Comparison of ENCODE assay signal across 18 cellular contexts in the genomic region with DNA sequence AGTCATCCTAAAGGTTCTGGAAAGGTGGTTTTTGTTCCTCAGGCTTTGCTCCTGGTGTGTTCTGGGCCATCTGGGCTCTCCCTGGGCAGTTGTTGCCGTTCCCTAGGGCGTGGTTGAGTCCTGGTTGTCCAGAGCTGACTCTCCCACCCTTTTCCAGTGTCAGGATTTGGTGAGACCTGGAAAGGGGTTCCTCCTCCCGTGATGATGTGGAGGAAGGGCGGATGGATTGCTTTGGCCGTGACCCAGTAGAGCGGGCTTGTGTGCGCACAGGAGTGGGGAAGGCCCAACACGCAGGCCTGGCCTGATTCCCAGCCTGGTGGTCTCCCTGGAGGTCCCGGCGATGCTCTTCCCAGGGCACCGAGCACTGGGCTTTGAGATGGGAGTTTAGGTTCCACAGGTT. TPM values are rescaled to one million over a fixed set of nuclear protein-coding genes. Genes with fewer than 3 reads are reported as not detected.
DNase-seq lines count a peak whose midpoint lies in the region; ATAC-seq and TF ChIP-seq lines count a peak whose summit lies in the region.
"Had no signal": no experiment of that assay in that cellular context is flagged by ENCODE, and none has a peak within 500 bp of the region (broad histone marks: within the 10 kb centered on the region; RNA-seq: fewer than 3 reads in every experiment).

No MANE protein-coding gene starts in this region.

- peaks cover 4 to 10% of the 10 kb centered on the region in 2 donors for H3K4me1 Mint-ChIP-seq in stimulated activated naive B cell treated with anti-CD40 and anti-IgM and Interleukin-4, amounts not matched to agents 10 μg/mL and 1 μg/mL and 100 μg/mL, for 72 hours

- H3K27ac Mint-ChIP-seq in stimulated activated naive B cell treated with anti-CD40 and anti-IgM and Interleukin-4, amounts not matched to agents 10 μg/mL and 1 μg/mL and 100 μg/mL, for 72 hours: peak overlapping the region; percentile 25
- H3K27ac Mint-ChIP-seq: activated T-helper 2 cell treated with anti-CD3 and anti-CD28 coated beads, Interferon-gamma antibody, Interleukin-2, Interleukin-4, amounts not matched to agents 10 μg/mL and 5 μg/mL and 100 μg/mL, durations not matched to agents 14 hours and 24 hours and 36 hours; stimulated activated memory B cell treated with anti-CD40 and anti-IgM and Interleukin-4, amounts not matched to agents 10 μg/mL and 1 μg/mL and 100 μg/mL, for 72 hours; WTC11 had no signal

- ATAC-seq in stimulated activated naive B cell treated with anti-CD40 and anti-IgM and Interleukin-4, amounts not matched to agents 10 μg/mL and 1 μg/mL and 100 μg/mL, for 72 hours (replicated peaks): no peak
- ATAC-seq in HG02938 (IDR thresholded peaks at IDR 0.05; ENCODE audit: unreplicated experiment) (no peak), GM18870 (IDR thresholded peaks at IDR 0.05; ENCODE audit: unreplicated experiment) (no peak)
- ATAC-seq: GM23338; stimulated activated memory B cell treated with anti-CD40 and anti-IgM and Interleukin-4, amounts not matched to agents 10 μg/mL and 1 μg/mL and 100 μg/mL, for 72 hours; WTC11 had no signal

- H3K27ac ChIP-seq in GM23248: peak overlapping the region; percentile 82

- no peaks in the 10 kb centered on the region for H3K9me3 ChIP-seq in GM23248 (ENCODE audit: low read depth)
- H3K9me3 ChIP-seq in adipocyte (ENCODE audit: control insufficient read depth, low read length): no peaks in the 10 kb centered on the region
- no peaks in the 10 kb centered on the region for H3K9me3 ChIP-seq in HAP-1

- H3K4me3 ChIP-seq in GM23248 (peak overlapping the region; percentile 49; the same call in 1 of the 2 replicates), adipocyte (ENCODE audit: low read length) (no peak overlapping the region), fibroblast of villous mesenchyme (ENCODE audit: low read depth, low read length) (no peak overlapping the region), HAP-1 (no peak overlapping the region)
- H3K4me3 ChIP-seq: GM23338 had no signal

- peaks cover 4% of the 10 kb centered on the region; the same call in 1 of the 2 replicates for H3K79me2 ChIP-seq in GM23248 (ENCODE audit: insufficient read depth)

- no peak for TF ChIP-seq CTCF in fibroblast of villous mesenchyme (IDR thresholded peaks at IDR 0.05; ENCODE audit: insufficient read depth, low read depth, low read length)

- H3K9me2 ChIP-seq in GM23248 (ENCODE audit: insufficient read depth): no peaks in the 10 kb centered on the region

- H4K20me1 ChIP-seq in GM23248 (ENCODE audit: insufficient read depth): no peaks in the 10 kb centered on the region

- H3K4me1 ChIP-seq in GM23248 (ENCODE audit: insufficient read depth) (peaks cover 25% of the 10 kb centered on the region), adipocyte (ENCODE audit: control insufficient read depth, insufficient read depth, low read length) (peaks cover 15% of the 10 kb centered on the region), HAP-1 (no peaks in the 10 kb centered on the region)

- peaks cover 48 to 53% of the 10 kb centered on the region in 2 donors for H3K36me3 Mint-ChIP-seq in stimulated activated naive B cell treated with anti-CD40 and anti-IgM and Interleukin-4, amounts not matched to agents 10 μg/mL and 1 μg/mL and 100 μg/mL, for 72 hours

- H3K4me3 Mint-ChIP-seq in stimulated activated naive B cell treated with anti-CD40 and anti-IgM and Interleukin-4, amounts not matched to agents 10 μg/mL and 1 μg/mL and 100 μg/mL, for 72 hours: no peak overlapping the region
- H3K4me3 Mint-ChIP-seq: GM23338; stimulated activated memory B cell treated with anti-CD40 and anti-IgM and Interleukin-4, amounts not matched to agents 10 μg/mL and 1 μg/mL and 100 μg/mL, for 72 hours; WTC11 had no signal

- no peaks in the 10 kb centered on the region for H3K27me3 ChIP-seq in GM23248 (replicated peaks; ENCODE audit: insufficient read depth)
- no peaks in the 10 kb centered on the region for H3K27me3 ChIP-seq in adipocyte (replicated peaks; ENCODE audit: control insufficient read depth, insufficient read depth, low read length)
- no peaks in the 10 kb centered on the region for H3K27me3 ChIP-seq in HAP-1 (ENCODE audit: low read depth)

- H3K4me2 ChIP-seq in GM23248 (ENCODE audit: unreplicated experiment): peak overlapping the region; percentile 69
- H3K4me2 ChIP-seq: GM23338 had no signal

- H2AFZ ChIP-seq in GM23248: no peak overlapping the region
- H2AFZ ChIP-seq: GM23338 had no signal

- no peaks in the 10 kb centered on the region for H3K36me3 ChIP-seq in GM23248 (ENCODE audit: low read depth)
- H3K36me3 ChIP-seq in adipocyte (ENCODE audit: control insufficient read depth, insufficient read depth, low read length, severe bottlenecking): peaks cover 49% of the 10 kb centered on the region
- H3K36me3 ChIP-seq in HAP-1 (replicated peaks): peaks cover 5% of the 10 kb centered on the region

- in situ Hi-C loops in GM23248 (cut with MboI): no loop called here
- in situ Hi-C loops in HAP-1 (cut with MboI; ENCODE audit: low sequenced_read_pairs): loop anchor here (25.0 kb wide), 1 partner anchor 437 kb away; no protein-coding TSS in a partner anchor

- H3K9me3 Mint-ChIP-seq in stimulated activated naive B cell treated with anti-CD40 and anti-IgM and Interleukin-4, amounts not matched to agents 10 μg/mL and 1 μg/mL and 100 μg/mL, for 72 hours: no peaks in the 10 kb centered on the region
- H3K9me3 Mint-ChIP-seq: activated T-helper 2 cell treated with anti-CD3 and anti-CD28 coated beads, Interferon-gamma antibody, Interleukin-2, Interleukin-4, amounts not matched to agents 10 μg/mL and 5 μg/mL and 100 μg/mL, durations not matched to agents 14 hours and 24 hours and 36 hours; GM23338; stimulated activated memory B cell treated with anti-CD40 and anti-IgM and Interleukin-4, amounts not matched to agents 10 μg/mL and 1 μg/mL and 100 μg/mL, for 72 hours; WTC11 had no signal

- H3K27me3 Mint-ChIP-seq in stimulated activated naive B cell treated with anti-CD40 and anti-IgM and Interleukin-4, amounts not matched to agents 10 μg/mL and 1 μg/mL and 100 μg/mL, for 72 hours: no peaks in the 10 kb centered on the region
- H3K27me3 Mint-ChIP-seq: stimulated activated memory B cell treated with anti-CD40 and anti-IgM and Interleukin-4, amounts not matched to agents 10 μg/mL and 1 μg/mL and 100 μg/mL, for 72 hours had no signal

- 47 to 53% methylated on average over 11 of the region's 11 CpGs for WGBS in GM23248 (ENCODE audit: low coverage in 1 of 2, low lambda C conversion rate in 2 of 2, missing lambda C conversion rate in 2 of 2), 2 experiments

- DNase-seq in GM23248: peak; percentile 32
- no peak for DNase-seq in adipocyte (ENCODE audit: low read depth)
- peak; percentile 55 for DNase-seq in fibroblast of villous mesenchyme (ENCODE audit: low read depth)
- DNase-seq in stimulated activated naive B cell treated with anti-CD40 and anti-IgM and Interleukin-4, amounts not matched to agents 10 μg/mL and 1 μg/mL and 100 μg/mL, for 72 hours: no peak
- no peak for DNase-seq in T1000 (lab: John Stamatoyannopoulos, UW)
- no peak for DNase-seq in HAP-1 (ENCODE audit: low spot score in 2 of 2)
- DNase-seq: DND-41; islet precursor cell; KG1; NCI-H1105; NCI-H82; stimulated activated CD4-positive, alpha-beta T cell treated with anti-CD3 and anti-CD28 coated beads, Interleukin-12 subunit alpha, Interleukin-12 subunit beta, amount 100 ng/mL, for 4 hours had no signal

- peaks cover 22% of the 10 kb centered on the region for H3F3A ChIP-seq in GM23248 (ENCODE audit: insufficient read depth)

- peak overlapping the region; percentile 75 for H3K9ac ChIP-seq in GM23248
- peak overlapping the region; percentile 49 for H3K9ac ChIP-seq in adipocyte (ENCODE audit: low read length)

RNA-seq across cellular contexts. Expression of gene TPCN2, which starts 26.1 kb away (rescaled TPM):
- total RNA-seq in GM23248 (2014; rRNA removed; shearing (Covaris generic)): 7.1 and 10.2 TPM in 2 replicates
- 8.5 and 8.7 TPM in 2 replicates for polyA plus RNA-seq in GM23248 (2016; fragmentation: Nextera tagmentation; extraction: Ambion mirVana)
- 10.4 and 13.5 TPM in 2 replicates for total RNA-seq in fibroblast of villous mesenchyme

Comparison
In these comparisons a context has a peak if more than half of its experiments do, and no peak if none do; other contexts are left out.
1. DNase-seq: peak in GM23248 (single experiment) and fibroblast of villous mesenchyme (single experiment); none in adipocyte (single experiment), stimulated activated naive B cell treated with anti-CD40 and anti-IgM and Interleukin-4, amounts not matched to agents 10 μg/mL and 1 μg/mL and 100 μg/mL, for 72 hours (single experiment), T1000 (single experiment) and HAP-1 (0 of 2).